Comparison of ENCODE assay signal across 12 cellular contexts in genomic region chr1:90800012-90800717, GRCh38.
"Had no signal": no experiment of that assay in that cellular context is flagged by ENCODE, and none has a peak within 500 bp of the region (broad histone marks: within the 10 kb centered on the region; RNA-seq: fewer than 3 reads in every experiment).

No MANE protein-coding gene starts in this region.

- ATAC-seq: left cardiac atrium; mucosa of descending colon; naive thymus-derived CD8-positive, alpha-beta T cell had no signal

- H3K9me3 ChIP-seq: mucosa of descending colon, prostate gland, sigmoid colon, upper lobe of left lung had no signal

- H3K27ac ChIP-seq: prostate gland, sigmoid colon, upper lobe of left lung had no signal

- H3K27me3 ChIP-seq: sigmoid colon, upper lobe of left lung had no signal

- H3K36me3 ChIP-seq: prostate gland, sigmoid colon, upper lobe of left lung had no signal

- H3K4me1 ChIP-seq: prostate gland, sigmoid colon, upper lobe of left lung had no signal

- DNase-seq: activated CD4-positive, CD25-positive, alpha-beta regulatory T cell; activated T-cell treated with anti-CD3 and anti-CD28 coated beads, Interleukin-2, amount 50 U/mL, for 1 hour; dermis blood vessel endothelial cell; left cardiac atrium; mammary epithelial cell; mucosa of descending colon; naive thymus-derived CD8-positive, alpha-beta T cell; sigmoid colon; stimulated activated CD4-positive, alpha-beta T cell treated with anti-CD3 and anti-CD28 coated beads, Interleukin-12 subunit alpha, Interleukin-12 subunit beta, amount 100 ng/mL, for 4 hours; stimulated activated naive CD4-positive, alpha-beta T cell treated with Interleukin-2 at 50 U/mL for 16 hours; upper lobe of left lung had no signal

- H3K4me3 ChIP-seq: mucosa of descending colon, prostate gland, sigmoid colon, upper lobe of left lung had no signal
